Comparison of ENCODE assay signal across 8 cellular contexts in the genomic region with DNA sequence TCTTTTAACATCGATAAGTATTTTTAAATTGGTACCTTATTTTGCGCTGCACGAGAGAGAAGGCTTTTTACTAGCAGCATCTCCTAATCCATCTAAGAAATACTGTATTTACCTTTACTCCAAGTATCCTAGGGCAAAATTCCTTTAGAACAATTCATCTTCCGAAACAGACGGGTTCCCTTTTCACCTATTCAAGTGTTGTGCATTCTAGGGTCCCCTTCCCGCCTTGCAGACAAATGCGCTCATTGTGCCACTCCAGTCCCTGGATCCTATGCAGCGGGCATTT. TPM values are rescaled to one million over a fixed set of nuclear protein-coding genes. Genes with fewer than 3 reads are reported as not detected.
DNase-seq lines count a peak whose midpoint lies in the region; TF ChIP-seq lines count a peak whose summit lies in the region.

No MANE protein-coding gene starts in this region.

- peak overlapping the region; percentile 89 for H3K9ac ChIP-seq in NT2/D1 (ENCODE audit: insufficient read length, low read depth)
- H3K9ac ChIP-seq in endocrine pancreas (ENCODE audit: control insufficient read depth, insufficient read depth, low read length) = peak overlapping the region; percentile 27
- no peak overlapping the region for H3K9ac ChIP-seq in neuronal stem cell (ENCODE audit: low read depth, low read length, poor library complexity)

- no peak overlapping the region for H3K23ac ChIP-seq in neuronal stem cell (ENCODE audit: low read depth, low read length, poor library complexity)

- H3K36me3 ChIP-seq in NT2/D1 (ENCODE audit: insufficient read depth, insufficient read length, low read length) (peaks cover 13% of the 10 kb centered on the region), endocrine pancreas (ENCODE audit: control insufficient read depth, insufficient read depth, low read length) (no peaks in the 10 kb centered on the region), neuronal stem cell (replicated peaks in 1 of 2; ENCODE audit: control insufficient read depth in 2 of 2, insufficient read depth in 2 of 2, low read length in 2 of 2) (peaks cover 2 to 26% of the 10 kb centered on the region in 2 donors)

- H2BK15ac ChIP-seq in neuronal stem cell (ENCODE audit: low read length) = no peak overlapping the region

- H3K4me1 ChIP-seq in NT2/D1 (ENCODE audit: insufficient read depth, insufficient read length) = peaks cover 3% of the 10 kb centered on the region
- H3K4me1 ChIP-seq in endocrine pancreas (ENCODE audit: control insufficient read depth, insufficient read depth, low read length) = peaks cover 5% of the 10 kb centered on the region
- H3K4me1 ChIP-seq in neuronal stem cell (ENCODE audit: control insufficient read depth in 2 of 2, insufficient read depth in 1 of 2, low read depth in 1 of 2, low read length in 2 of 2) = peaks cover 7 to 12% of the 10 kb centered on the region in 2 donors

- WGBS in neuronal stem cell (ENCODE audit: extremely low coverage in 2 of 2, insufficient read length in 2 of 2, insufficient replicate concordance in 1 of 2), 2 donors = no CpG with 5 or more reads among the region's 8 CpGs

- H3K4me3 Mint-ChIP-seq in Calu3 (ENCODE audit: low read depth, unreplicated experiment) = peak overlapping the region; percentile 74

- no peaks in the 10 kb centered on the region for H3K9me3 Mint-ChIP-seq in Calu3 (ENCODE audit: low read depth, unreplicated experiment)

- no peaks in the 10 kb centered on the region for H3K9me3 ChIP-seq in NT2/D1 (ENCODE audit: insufficient read depth, low read length)
- H3K9me3 ChIP-seq in endocrine pancreas (ENCODE audit: control insufficient read depth, low read length) = no peaks in the 10 kb centered on the region
- no peaks in the 10 kb centered on the region for H3K9me3 ChIP-seq in neuronal stem cell (replicated peaks in 1 of 2; ENCODE audit: control insufficient read depth in 2 of 2, insufficient read depth in 1 of 2, low read depth in 1 of 2, low read length in 2 of 2)

- peaks cover 11% of the 10 kb centered on the region for H3K4me1 Mint-ChIP-seq in Calu3 (ENCODE audit: low read depth, unreplicated experiment)

- H3K4me2 ChIP-seq in neuronal stem cell (ENCODE audit: insufficient read depth, low read length, poor library complexity, severe bottlenecking) = peak overlapping the region; percentile 84

- H3K27me3 ChIP-seq in NT2/D1 (ENCODE audit: insufficient read depth, insufficient read length) (no peaks in the 10 kb centered on the region), endocrine pancreas (ENCODE audit: control insufficient read depth, insufficient read depth, low read length) (no peaks in the 10 kb centered on the region), neuronal stem cell (ENCODE audit: control insufficient read depth in 3 of 3, insufficient read depth in 3 of 3, low read depth in 1 of 3, low read length in 3 of 3) (no peaks in the 10 kb centered on the region)

- no peak overlapping the region for H3K27ac Mint-ChIP-seq in Calu3 (ENCODE audit: unreplicated experiment)

- H3K18ac ChIP-seq in neuronal stem cell (ENCODE audit: low read length) = no peak overlapping the region

- DNase-seq in Calu3 (no peak), NT2/D1 (ENCODE audit: low read depth, low spot score) (no peak), neuronal stem cell (ENCODE audit: low spot score) (no peak), inferior parietal cortex (ENCODE audit: extremely low spot score) (no peak), KG1 (lab: John Stamatoyannopoulos, UW) (no peak), NK-92 (lab: John Stamatoyannopoulos, UW; ENCODE audit: unreplicated experiment) (no peak), NCI-H1417 treated with DMSO at 0.1 percent for 48 hours (lab: John Stamatoyannopoulos, UW) (no peak)

- H3K36me3 Mint-ChIP-seq in Calu3 (ENCODE audit: insufficient read depth, unreplicated experiment) = peaks cover 33% of the 10 kb centered on the region

- H2BK120ac ChIP-seq in neuronal stem cell (ENCODE audit: low read depth, low read length) = no peak overlapping the region

- BruUV-seq in Calu3 (replicated peaks; lab: Mats Ljungman, UMichigan) = TSS peak; percentile 59

- no peak for TF ChIP-seq CTCF in Calu3 (IDR thresholded peaks at IDR 0.05; ENCODE audit: unreplicated experiment)

- intact Hi-C loops in Calu3 (cut with micrococcal nuclease; ENCODE audit: unreplicated experiment) = loop anchor here (5.0 kb wide), 1 partner anchor 75 kb away; no protein-coding TSS in a partner anchor

- no peaks in the 10 kb centered on the region for H3K27me3 Mint-ChIP-seq in Calu3 (ENCODE audit: unreplicated experiment)

- peak overlapping the region; percentile 98 for H3K27ac ChIP-seq in neuronal stem cell (replicated peaks; ENCODE audit: low read length)

- H2BK12ac ChIP-seq in neuronal stem cell (ENCODE audit: low read length) = no peak overlapping the region

- peak overlapping the region; percentile 97 for H2AFZ ChIP-seq in neuronal stem cell (ENCODE audit: low read length)

- peaks cover 2% of the 10 kb centered on the region for H3K79me1 ChIP-seq in neuronal stem cell (ENCODE audit: low read depth, low read length)

- no peak overlapping the region for H3K4ac ChIP-seq in neuronal stem cell (ENCODE audit: low read length)

- H2BK5ac ChIP-seq in neuronal stem cell (ENCODE audit: low read length) = no peak overlapping the region

- H4K91ac ChIP-seq in neuronal stem cell (ENCODE audit: low read depth, low read length, poor library complexity) = no peak overlapping the region

- H3K4me3 ChIP-seq in NT2/D1 (ENCODE audit: insufficient read length, low read depth) (peak overlapping the region; percentile 53), endocrine pancreas (ENCODE audit: control insufficient read depth, insufficient read depth, low read length) (peak overlapping the region; percentile 59), neuronal stem cell (ENCODE audit: low read length in 2 of 2) (peak overlapping the region; percentile 70 to 83)

- CTCF ChIA-PET in Calu3 (lab: Charles Lee) = interaction anchor here (1.0 to 1.3 kb wide), 2 partner anchors 57 to 111 kb away, joined by 3 to 6 read pairs; no protein-coding TSS in a partner anchor

- no peak overlapping the region for H2AK5ac ChIP-seq in neuronal stem cell (ENCODE audit: low read depth, low read length)

- no peak overlapping the region for H3K14ac ChIP-seq in neuronal stem cell (ENCODE audit: low read length)

- no peak overlapping the region for H4K8ac ChIP-seq in neuronal stem cell (ENCODE audit: low read depth, low read length)

RNA-seq across cellular contexts. Expression of gene SCAF8, which starts 0.7 kb away (rescaled TPM):
- total RNA-seq in Calu3 (2022) = 28.0 and 28.6 TPM in 2 replicates
- 28.2 TPM for polyA plus RNA-seq in neuronal stem cell (2013, experiment 1 of 2)
- 29.0 TPM for polyA plus RNA-seq in neuronal stem cell (2013, experiment 2 of 2)
